Comparison of ENCODE assay signal across 1 cellular context in the genomic region with DNA sequence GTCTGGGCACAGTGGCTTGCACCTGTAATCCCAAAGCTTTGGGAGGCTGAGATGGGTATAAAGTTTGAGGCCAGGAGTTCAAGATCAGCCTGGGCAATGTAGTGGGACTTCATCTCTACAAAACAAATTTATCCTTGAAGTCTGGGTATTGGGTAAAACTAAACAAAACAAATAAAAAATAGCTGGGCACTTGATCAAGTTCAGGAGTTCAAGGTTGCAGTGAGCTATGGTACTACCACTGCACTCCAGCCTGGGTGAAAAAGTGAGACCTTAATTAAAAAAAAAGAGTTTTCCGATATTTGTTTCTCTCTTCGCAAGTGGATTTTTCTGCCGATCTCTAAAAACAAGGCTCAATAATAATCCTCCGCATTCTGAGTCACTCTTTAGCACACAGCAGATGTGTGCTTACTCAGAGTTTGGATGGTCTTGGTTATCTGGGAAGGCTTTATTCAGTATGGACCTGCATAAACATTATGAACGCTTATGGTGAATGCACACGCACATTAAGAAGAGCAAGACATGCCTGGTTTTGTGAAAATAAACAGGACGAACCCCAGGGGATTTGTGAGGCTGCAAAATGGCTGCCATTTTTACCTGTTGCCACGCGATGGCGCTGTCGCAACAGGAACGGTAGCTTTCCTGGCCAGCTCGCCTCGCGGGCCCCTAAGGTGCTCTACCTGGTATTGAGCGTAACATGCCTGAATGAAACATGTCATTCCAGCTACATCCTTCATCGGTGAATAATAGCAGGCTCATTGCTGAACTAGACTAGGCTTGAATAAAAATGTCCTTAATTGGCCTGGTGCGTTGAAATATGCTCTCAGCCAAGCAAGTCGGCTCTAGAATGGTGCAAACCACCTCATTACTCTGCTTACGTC.
TF ChIP-seq lines count a peak whose summit lies in the region.

No MANE protein-coding gene starts in this region.

TF ChIP-seq in HepG2, 621 proteins besides CTCF, POLR2A, EP300 and RAD21 (continued from another document and continues in another):
- TF ChIP-seq ZNF83 (CRISPR knock-in tag; IDR thresholded peaks at IDR 0.05; ENCODE audit: borderline replicate concordance) (no peak), KAT8 (CRISPR knock-in tag; IDR thresholded peaks at IDR 0.05) (0 out of 2 replicates have a peak, but pooled peaks have one; percentile 49), ZNF138 (CRISPR knock-in tag; IDR thresholded peaks at IDR 0.05; ENCODE audit: low read depth) (no peak), ZNF547 (CRISPR knock-in tag; IDR thresholded peaks at IDR 0.05) (no peak), U2AF1 (optimal IDR thresholded peaks at IDR 0.05; ENCODE audit: low read depth, low read length) (no peak), MXD4 (CRISPR knock-in tag; IDR thresholded peaks at IDR 0.05) (no peak), CBX2 (IDR thresholded peaks at IDR 0.05; ENCODE audit: low read depth, low read length) (no peak), CBX2 (CRISPR knock-in tag; IDR thresholded peaks at IDR 0.05; ENCODE audit: low read depth) (0 out of 2 replicates have a peak, but pooled peaks have one; percentile 78), ZNF30 (CRISPR knock-in tag; IDR thresholded peaks at IDR 0.05) (no peak), TGIF2 (CRISPR knock-in tag; IDR thresholded peaks at IDR 0.05) (no peak), ZSCAN22 (CRISPR knock-in tag; IDR thresholded peaks at IDR 0.05) (no peak), NFE2L2 (IDR thresholded peaks at IDR 0.05; ENCODE audit: low read length) (no peak), FOXA3 (CRISPR knock-in tag; IDR thresholded peaks at IDR 0.05) (peak; percentile 58), KLF13 (CRISPR knock-in tag; IDR thresholded peaks at IDR 0.05) (no peak)
- TF ChIP-seq, protein P1, sequence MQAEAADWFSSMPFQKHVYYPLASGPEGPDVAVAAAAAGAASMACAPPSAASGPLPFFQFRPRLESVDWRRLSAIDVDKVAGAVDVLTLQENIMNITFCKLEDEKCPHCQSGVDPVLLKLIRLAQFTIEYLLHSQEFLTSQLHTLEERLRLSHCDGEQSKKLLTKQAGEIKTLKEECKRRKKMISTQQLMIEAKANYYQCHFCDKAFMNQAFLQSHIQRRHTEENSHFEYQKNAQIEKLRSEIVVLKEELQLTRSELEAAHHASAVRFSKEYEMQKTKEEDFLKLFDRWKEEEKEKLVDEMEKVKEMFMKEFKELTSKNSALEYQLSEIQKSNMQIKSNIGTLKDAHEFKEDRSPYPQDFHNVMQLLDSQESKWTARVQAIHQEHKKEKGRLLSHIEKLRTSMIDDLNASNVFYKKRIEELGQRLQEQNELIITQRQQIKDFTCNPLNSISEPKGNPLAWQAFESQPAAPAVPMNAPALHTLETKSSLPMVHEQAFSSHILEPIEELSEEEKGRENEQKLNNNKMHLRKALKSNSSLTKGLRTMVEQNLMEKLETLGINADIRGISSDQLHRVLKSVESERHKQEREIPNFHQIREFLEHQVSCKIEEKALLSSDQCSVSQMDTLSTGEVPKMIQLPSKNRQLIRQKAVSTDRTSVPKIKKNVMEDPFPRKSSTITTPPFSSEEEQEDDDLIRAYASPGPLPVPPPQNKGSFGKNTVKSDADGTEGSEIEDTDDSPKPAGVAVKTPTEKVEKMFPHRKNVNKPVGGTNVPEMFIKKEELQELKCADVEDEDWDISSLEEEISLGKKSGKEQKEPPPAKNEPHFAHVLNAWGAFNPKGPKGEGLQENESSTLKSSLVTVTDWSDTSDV (CRISPR knock-in tag; IDR thresholded peaks at IDR 0.05), result no peak
- TF ChIP-seq, protein P2, sequence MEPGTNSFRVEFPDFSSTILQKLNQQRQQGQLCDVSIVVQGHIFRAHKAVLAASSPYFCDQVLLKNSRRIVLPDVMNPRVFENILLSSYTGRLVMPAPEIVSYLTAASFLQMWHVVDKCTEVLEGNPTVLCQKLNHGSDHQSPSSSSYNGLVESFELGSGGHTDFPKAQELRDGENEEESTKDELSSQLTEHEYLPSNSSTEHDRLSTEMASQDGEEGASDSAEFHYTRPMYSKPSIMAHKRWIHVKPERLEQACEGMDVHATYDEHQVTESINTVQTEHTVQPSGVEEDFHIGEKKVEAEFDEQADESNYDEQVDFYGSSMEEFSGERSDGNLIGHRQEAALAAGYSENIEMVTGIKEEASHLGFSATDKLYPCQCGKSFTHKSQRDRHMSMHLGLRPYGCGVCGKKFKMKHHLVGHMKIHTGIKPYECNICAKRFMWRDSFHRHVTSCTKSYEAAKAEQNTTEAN (CRISPR knock-in tag; conservative IDR thresholded peaks at IDR 0.05), result no peak
- TF ChIP-seq, protein P3, sequence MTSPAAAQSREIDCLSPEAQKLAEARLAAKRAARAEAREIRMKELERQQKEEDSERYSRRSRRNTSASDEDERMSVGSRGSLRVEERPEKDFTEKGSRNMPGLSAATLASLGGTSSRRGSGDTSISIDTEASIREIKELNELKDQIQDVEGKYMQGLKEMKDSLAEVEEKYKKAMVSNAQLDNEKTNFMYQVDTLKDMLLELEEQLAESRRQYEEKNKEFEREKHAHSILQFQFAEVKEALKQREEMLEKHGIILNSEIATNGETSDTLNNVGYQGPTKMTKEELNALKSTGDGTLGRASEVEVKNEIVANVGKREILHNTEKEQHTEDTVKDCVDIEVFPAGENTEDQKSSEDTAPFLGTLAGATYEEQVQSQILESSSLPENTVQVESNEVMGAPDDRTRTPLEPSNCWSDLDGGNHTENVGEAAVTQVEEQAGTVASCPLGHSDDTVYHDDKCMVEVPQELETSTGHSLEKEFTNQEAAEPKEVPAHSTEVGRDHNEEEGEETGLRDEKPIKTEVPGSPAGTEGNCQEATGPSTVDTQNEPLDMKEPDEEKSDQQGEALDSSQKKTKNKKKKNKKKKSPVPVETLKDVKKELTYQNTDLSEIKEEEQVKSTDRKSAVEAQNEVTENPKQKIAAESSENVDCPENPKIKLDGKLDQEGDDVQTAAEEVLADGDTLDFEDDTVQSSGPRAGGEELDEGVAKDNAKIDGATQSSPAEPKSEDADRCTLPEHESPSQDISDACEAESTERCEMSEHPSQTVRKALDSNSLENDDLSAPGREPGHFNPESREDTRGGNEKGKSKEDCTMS (CRISPR knock-in tag; conservative IDR thresholded peaks at IDR 0.05), result no peak
- TF ChIP-seq, protein P4, sequence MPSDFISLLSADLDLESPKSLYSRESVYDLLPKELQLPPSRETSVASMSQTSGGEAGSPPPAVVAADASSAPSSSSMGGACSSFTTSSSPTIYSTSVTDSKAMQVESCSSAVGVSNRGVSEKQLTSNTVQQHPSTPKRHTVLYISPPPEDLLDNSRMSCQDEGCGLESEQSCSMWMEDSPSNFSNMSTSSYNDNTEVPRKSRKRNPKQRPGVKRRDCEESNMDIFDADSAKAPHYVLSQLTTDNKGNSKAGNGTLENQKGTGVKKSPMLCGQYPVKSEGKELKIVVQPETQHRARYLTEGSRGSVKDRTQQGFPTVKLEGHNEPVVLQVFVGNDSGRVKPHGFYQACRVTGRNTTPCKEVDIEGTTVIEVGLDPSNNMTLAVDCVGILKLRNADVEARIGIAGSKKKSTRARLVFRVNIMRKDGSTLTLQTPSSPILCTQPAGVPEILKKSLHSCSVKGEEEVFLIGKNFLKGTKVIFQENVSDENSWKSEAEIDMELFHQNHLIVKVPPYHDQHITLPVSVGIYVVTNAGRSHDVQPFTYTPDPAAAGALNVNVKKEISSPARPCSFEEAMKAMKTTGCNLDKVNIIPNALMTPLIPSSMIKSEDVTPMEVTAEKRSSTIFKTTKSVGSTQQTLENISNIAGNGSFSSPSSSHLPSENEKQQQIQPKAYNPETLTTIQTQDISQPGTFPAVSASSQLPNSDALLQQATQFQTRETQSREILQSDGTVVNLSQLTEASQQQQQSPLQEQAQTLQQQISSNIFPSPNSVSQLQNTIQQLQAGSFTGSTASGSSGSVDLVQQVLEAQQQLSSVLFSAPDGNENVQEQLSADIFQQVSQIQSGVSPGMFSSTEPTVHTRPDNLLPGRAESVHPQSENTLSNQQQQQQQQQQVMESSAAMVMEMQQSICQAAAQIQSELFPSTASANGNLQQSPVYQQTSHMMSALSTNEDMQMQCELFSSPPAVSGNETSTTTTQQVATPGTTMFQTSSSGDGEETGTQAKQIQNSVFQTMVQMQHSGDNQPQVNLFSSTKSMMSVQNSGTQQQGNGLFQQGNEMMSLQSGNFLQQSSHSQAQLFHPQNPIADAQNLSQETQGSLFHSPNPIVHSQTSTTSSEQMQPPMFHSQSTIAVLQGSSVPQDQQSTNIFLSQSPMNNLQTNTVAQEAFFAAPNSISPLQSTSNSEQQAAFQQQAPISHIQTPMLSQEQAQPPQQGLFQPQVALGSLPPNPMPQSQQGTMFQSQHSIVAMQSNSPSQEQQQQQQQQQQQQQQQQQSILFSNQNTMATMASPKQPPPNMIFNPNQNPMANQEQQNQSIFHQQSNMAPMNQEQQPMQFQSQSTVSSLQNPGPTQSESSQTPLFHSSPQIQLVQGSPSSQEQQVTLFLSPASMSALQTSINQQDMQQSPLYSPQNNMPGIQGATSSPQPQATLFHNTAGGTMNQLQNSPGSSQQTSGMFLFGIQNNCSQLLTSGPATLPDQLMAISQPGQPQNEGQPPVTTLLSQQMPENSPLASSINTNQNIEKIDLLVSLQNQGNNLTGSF (CRISPR knock-in tag; IDR thresholded peaks at IDR 0.05), result no peak
- TF ChIP-seq, protein P5, sequence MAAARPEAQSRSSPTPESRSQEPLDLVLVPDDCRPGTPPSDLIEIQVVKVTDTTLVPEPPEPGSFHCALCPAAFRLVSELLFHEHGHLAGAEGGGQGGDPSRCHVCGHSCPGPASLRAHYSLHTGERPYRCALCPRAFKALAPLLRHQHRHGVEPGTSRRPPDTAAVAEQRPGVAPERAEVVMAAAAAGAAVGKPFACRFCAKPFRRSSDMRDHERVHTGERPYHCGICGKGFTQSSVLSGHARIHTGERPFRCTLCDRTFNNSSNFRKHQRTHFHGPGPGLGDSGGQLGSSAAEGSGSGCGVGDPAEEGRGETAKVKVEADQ (CRISPR knock-in tag; IDR thresholded peaks at IDR 0.05; ENCODE audit: borderline replicate concordance), result 0 out of 2 replicates have a peak, but pooled peaks have one; percentile 50
- TF ChIP-seq, protein P6, sequence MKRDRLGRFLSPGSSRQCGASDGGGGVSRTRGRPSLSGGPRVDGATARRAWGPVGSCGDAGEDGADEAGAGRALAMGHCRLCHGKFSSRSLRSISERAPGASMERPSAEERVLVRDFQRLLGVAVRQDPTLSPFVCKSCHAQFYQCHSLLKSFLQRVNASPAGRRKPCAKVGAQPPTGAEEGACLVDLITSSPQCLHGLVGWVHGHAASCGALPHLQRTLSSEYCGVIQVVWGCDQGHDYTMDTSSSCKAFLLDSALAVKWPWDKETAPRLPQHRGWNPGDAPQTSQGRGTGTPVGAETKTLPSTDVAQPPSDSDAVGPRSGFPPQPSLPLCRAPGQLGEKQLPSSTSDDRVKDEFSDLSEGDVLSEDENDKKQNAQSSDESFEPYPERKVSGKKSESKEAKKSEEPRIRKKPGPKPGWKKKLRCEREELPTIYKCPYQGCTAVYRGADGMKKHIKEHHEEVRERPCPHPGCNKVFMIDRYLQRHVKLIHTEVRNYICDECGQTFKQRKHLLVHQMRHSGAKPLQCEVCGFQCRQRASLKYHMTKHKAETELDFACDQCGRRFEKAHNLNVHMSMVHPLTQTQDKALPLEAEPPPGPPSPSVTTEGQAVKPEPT (CRISPR knock-in tag; IDR thresholded peaks at IDR 0.05; ENCODE audit: low read depth), result no peak
- TF ChIP-seq, protein P7, sequence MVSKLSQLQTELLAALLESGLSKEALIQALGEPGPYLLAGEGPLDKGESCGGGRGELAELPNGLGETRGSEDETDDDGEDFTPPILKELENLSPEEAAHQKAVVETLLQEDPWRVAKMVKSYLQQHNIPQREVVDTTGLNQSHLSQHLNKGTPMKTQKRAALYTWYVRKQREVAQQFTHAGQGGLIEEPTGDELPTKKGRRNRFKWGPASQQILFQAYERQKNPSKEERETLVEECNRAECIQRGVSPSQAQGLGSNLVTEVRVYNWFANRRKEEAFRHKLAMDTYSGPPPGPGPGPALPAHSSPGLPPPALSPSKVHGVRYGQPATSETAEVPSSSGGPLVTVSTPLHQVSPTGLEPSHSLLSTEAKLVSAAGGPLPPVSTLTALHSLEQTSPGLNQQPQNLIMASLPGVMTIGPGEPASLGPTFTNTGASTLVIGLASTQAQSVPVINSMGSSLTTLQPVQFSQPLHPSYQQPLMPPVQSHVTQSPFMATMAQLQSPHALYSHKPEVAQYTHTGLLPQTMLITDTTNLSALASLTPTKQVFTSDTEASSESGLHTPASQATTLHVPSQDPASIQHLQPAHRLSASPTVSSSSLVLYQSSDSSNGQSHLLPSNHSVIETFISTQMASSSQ (IDR thresholded peaks at IDR 0.05; ENCODE audit: low read depth), result no peak
- TF ChIP-seq, protein P7 (CRISPR knock-in tag; IDR thresholded peaks at IDR 0.05; ENCODE audit: borderline replicate concordance), result no peak
- TF ChIP-seq, protein P8, sequence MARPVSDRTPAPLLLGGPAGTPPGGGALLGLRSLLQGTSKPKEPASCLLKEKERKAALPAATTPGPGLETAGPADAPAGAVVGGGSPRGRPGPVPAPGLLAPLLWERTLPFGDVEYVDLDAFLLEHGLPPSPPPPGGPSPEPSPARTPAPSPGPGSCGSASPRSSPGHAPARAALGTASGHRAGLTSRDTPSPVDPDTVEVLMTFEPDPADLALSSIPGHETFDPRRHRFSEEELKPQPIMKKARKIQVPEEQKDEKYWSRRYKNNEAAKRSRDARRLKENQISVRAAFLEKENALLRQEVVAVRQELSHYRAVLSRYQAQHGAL (CRISPR knock-in tag; IDR thresholded peaks at IDR 0.05; ENCODE audit: not compliant biosample characterization), result peak; percentile 27
- TF ChIP-seq, protein P9, sequence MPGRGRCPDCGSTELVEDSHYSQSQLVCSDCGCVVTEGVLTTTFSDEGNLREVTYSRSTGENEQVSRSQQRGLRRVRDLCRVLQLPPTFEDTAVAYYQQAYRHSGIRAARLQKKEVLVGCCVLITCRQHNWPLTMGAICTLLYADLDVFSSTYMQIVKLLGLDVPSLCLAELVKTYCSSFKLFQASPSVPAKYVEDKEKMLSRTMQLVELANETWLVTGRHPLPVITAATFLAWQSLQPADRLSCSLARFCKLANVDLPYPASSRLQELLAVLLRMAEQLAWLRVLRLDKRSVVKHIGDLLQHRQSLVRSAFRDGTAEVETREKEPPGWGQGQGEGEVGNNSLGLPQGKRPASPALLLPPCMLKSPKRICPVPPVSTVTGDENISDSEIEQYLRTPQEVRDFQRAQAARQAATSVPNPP (CRISPR knock-in tag; IDR thresholded peaks at IDR 0.05), result no peak
- TF ChIP-seq, protein P10, sequence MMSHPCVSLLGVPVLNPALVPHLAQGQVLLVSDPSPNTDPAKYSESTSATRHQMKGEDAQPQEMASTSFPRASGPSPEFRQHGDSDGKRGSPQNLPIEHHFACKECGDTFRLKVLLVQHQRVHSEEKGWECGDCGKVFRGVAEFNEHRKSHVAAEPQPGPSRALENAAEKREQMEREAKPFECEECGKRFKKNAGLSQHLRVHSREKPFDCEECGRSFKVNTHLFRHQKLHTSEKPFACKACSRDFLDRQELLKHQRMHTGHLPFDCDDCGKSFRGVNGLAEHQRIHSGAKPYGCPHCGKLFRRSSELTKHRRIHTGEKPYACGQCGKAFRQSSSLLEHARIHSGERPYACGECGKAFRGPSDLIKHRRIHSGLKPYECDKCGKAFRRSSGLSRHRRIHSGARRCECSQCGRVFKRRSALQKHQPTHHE (CRISPR knock-in tag; IDR thresholded peaks at IDR 0.05; ENCODE audit: borderline replicate concordance), result 0 out of 2 replicates have a peak, but pooled peaks have one; percentile 56
